ENCODE assay signal across 9 cellular contexts in genomic region chr3:30747771-30748281, GRCh38.
A peak's percentile ranks its signal among the peaks of the same experiment; 100 is the strongest.
DNase-seq lines count a peak whose midpoint lies in the region; ATAC-seq and TF ChIP-seq lines count a peak whose summit lies in the region.
"Had no signal": no experiment of that assay in that cellular context is flagged by ENCODE, and none has a peak within 500 bp of the region (broad histone marks: within the 10 kb centered on the region; RNA-seq: fewer than 3 reads in every experiment).

No MANE protein-coding gene starts in this region.

- no peak overlapping the region for H3K4me3 ChIP-seq in ACC112 (ENCODE audit: low read depth, low read length)
- no peak overlapping the region for H3K4me3 ChIP-seq in WI38 (ENCODE audit: low read depth, low read length)

- H2AFZ ChIP-seq in ACC112 (ENCODE audit: low read length, unreplicated experiment): peak overlapping the region; percentile 11

- H3K27ac ChIP-seq in ACC112 (ENCODE audit: low read depth, low read length): no peak overlapping the region

- peak; percentile 64 for DNase-seq in HT-29 (ENCODE audit: low spot score)
- DNase-seq in iris pigment epithelial cell (ENCODE audit: low read depth): peak; percentile 83
- no peak for DNase-seq in NOMO-1 treated with DMSO at 0.1 percent for 48 hours (lab: John Stamatoyannopoulos, UW; ENCODE audit: unreplicated experiment)
- DNase-seq in activated T-cell treated with anti-CD3 and anti-CD28 coated beads for 4 hours: no peak
- no peak for DNase-seq in cerebellar nuclear complex (lab: John Stamatoyannopoulos, UW)
- DNase-seq: NCI-H187 treated with DMSO at 0.1 percent for 48 hours had no signal

- H3K36me3 ChIP-seq in ACC112 (ENCODE audit: insufficient read depth, low read length): no peaks in the 10 kb centered on the region

- ATAC-seq in GM19397 (IDR thresholded peaks at IDR 0.05; ENCODE audit: unreplicated experiment): no peak

- H3K4me1 ChIP-seq in ACC112 (ENCODE audit: control insufficient read depth, insufficient read depth, low read length, unreplicated experiment): peaks cover 32% of the 10 kb centered on the region

- no peaks in the 10 kb centered on the region for H3K27me3 ChIP-seq in ACC112 (ENCODE audit: insufficient read depth, low read length)

- TF ChIP-seq CTCF in WI38 (IDR thresholded peaks at IDR 0.05; ENCODE audit: low read depth, low read length): peak; percentile 39; the same call in 1 of the 2 replicates

- H3K79me2 ChIP-seq in ACC112 (ENCODE audit: control insufficient read depth, insufficient read depth, low read length, unreplicated experiment): no peaks in the 10 kb centered on the region

Comparison
In these comparisons a context has a peak if more than half of its experiments do, and no peak if none do; other contexts are left out.
1. DNase-seq: peak in HT-29 (single experiment) and iris pigment epithelial cell (single experiment); none in NOMO-1 treated with DMSO at 0.1 percent for 48 hours (single experiment), activated T-cell treated with anti-CD3 and anti-CD28 coated beads for 4 hours (single experiment) and cerebellar nuclear complex (0 of 2).